Comparison of ENCODE assay signal across 15 cellular contexts in the genomic region with DNA sequence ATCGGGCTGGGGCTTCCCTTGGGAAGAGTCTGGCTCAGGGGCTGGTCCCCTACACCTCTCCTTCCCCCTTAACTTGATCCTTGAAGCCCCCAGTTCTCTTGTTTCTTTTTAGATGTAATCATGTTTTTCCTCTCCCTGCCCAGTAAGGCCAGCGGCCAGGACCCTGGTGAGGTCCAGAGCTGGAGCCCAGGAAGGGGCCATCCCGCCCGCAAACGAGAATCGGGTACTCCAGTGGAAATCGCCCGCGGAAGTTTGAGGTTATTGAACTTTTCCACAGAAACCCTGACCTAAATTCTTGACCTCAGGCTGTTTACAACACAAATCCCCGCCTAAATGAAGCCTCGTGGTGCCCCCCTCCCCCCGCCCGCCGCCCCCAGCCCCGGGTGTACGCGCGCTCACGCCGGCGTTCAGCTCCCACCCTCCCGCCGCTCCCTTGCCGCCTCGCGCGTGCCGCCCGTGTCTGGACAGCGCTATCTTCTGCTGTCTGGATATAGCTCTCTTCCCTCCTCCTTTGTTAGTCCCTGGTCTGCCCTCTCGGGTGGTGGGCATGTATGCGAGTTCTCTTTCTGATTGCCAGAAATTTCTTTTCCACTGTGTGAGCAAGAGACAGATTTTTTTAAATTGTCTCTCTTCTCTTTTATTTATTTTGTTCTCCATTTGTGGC.
DNase-seq lines count a peak whose midpoint lies in the region; ATAC-seq lines count a peak whose summit lies in the region.
"Had no signal": no experiment of that assay in that cellular context is flagged by ENCODE, and none has a peak within 500 bp of the region (broad histone marks: within the 10 kb centered on the region; RNA-seq: fewer than 3 reads in every experiment).

No MANE protein-coding gene starts in this region.

- H3K27me3 Mint-ChIP-seq in stimulated activated naive CD8-positive, alpha-beta T cell treated with anti-CD3 and anti-CD28 coated beads, Interleukin-15, amount 100 ng/mL, for 72 hours, result peaks cover 89% of the 10 kb centered on the region

- intact Hi-C loops in right cardiac atrium (cut with DNase I) (no loop called here), posterior vena cava (cut with DNase I) (no loop called here)

- H3K9me3 ChIP-seq in right cardiac atrium (ENCODE audit: control insufficient read depth, low read length), result no peaks in the 10 kb centered on the region
- H3K9me3 ChIP-seq: SJSA1, upper lobe of left lung had no signal

- H3K4me1 Mint-ChIP-seq in stimulated activated naive CD8-positive, alpha-beta T cell treated with anti-CD3 and anti-CD28 coated beads, Interleukin-15, amount 100 ng/mL, for 72 hours, result peaks cover 41% of the 10 kb centered on the region

- peak overlapping the region; percentile 12 for H3K4me3 ChIP-seq in right cardiac atrium (ENCODE audit: low read length)
- H3K4me3 ChIP-seq: SJSA1, upper lobe of left lung had no signal

- 2% methylated on average over 32 of the region's 32 CpGs for WGBS in right cardiac atrium

- H3K27ac Mint-ChIP-seq in stimulated activated naive CD8-positive, alpha-beta T cell treated with anti-CD3 and anti-CD28 coated beads, Interleukin-15, amount 100 ng/mL, for 72 hours, result peak overlapping the region in 1 of 2 donors; percentile 79
- H3K27ac Mint-ChIP-seq: activated CD4-positive, alpha-beta T cell treated with anti-CD3 and anti-CD28 coated beads, Interleukin-2, amount 10 ng/mL, durations not matched to agents 7 days and 5 days; dendritic cell treated with granulocyte-macrophage colony-stimulating factor and Interleukin-4, amounts not matched to agents 40 ng/mL and 50 ng/mL, for 4 days; naive B cell had no signal

- peak; percentile 24 for DNase-seq in stimulated activated CD4-positive, alpha-beta T cell treated with anti-CD3 and anti-CD28 coated beads, Interleukin-15, amount 100 ng/mL, for 24 hours
- no peak for DNase-seq in stimulated activated CD4-positive, alpha-beta T cell treated with anti-CD3 and anti-CD28 coated beads, Interleukin-4, amount 100 ng/mL, for 4 hours
- DNase-seq in NOMO-1 treated with DMSO at 0.1 percent for 48 hours (lab: John Stamatoyannopoulos, UW; ENCODE audit: unreplicated experiment), result peak; percentile 15
- DNase-seq in right cardiac atrium, result no peak
- DNase-seq in stimulated activated naive CD8-positive, alpha-beta T cell treated with anti-CD3 and anti-CD28 coated beads, Interleukin-15, amount 100 ng/mL, for 72 hours, result no peak
- no peak for DNase-seq in posterior vena cava (ENCODE audit: low spot score)
- no peak for DNase-seq in RPMI8226
- DNase-seq: activated CD4-positive, alpha-beta T cell treated with anti-CD3 and anti-CD28 coated beads, Interleukin-2, amount 10 ng/mL, durations not matched to agents 7 days and 5 days; kidney; naive B cell; NCI-H526 treated with DMSO at 0.1 percent for 48 hours had no signal

- no peaks in the 10 kb centered on the region for H3K4me1 ChIP-seq in right cardiac atrium (ENCODE audit: control insufficient read depth, insufficient read depth, low read length)
- H3K4me1 ChIP-seq: SJSA1 had no signal

- no peaks in the 10 kb centered on the region for H3K27me3 ChIP-seq in right cardiac atrium (ENCODE audit: control insufficient read depth, insufficient read depth)

- peak overlapping the region; percentile 59 to 81 for H3K4me3 Mint-ChIP-seq in stimulated activated naive CD8-positive, alpha-beta T cell treated with anti-CD3 and anti-CD28 coated beads, Interleukin-15, amount 100 ng/mL, for 72 hours
- H3K4me3 Mint-ChIP-seq: dendritic cell treated with granulocyte-macrophage colony-stimulating factor and Interleukin-4, amounts not matched to agents 40 ng/mL and 50 ng/mL, for 4 days had no signal

- no peak for ATAC-seq in right cardiac atrium
- no peak for ATAC-seq in stimulated activated naive CD8-positive, alpha-beta T cell treated with anti-CD3 and anti-CD28 coated beads, Interleukin-15, amount 100 ng/mL, for 72 hours
- no peak for ATAC-seq in GM21737 (IDR thresholded peaks at IDR 0.05; ENCODE audit: unreplicated experiment)

- H3K27ac ChIP-seq in right cardiac atrium (ENCODE audit: low read length), result no peak overlapping the region
- H3K27ac ChIP-seq: SJSA1, upper lobe of left lung had no signal

- no peaks in the 10 kb centered on the region for H3K9me3 Mint-ChIP-seq in stimulated activated naive CD8-positive, alpha-beta T cell treated with anti-CD3 and anti-CD28 coated beads, Interleukin-15, amount 100 ng/mL, for 72 hours
- H3K9me3 Mint-ChIP-seq: activated CD4-positive, alpha-beta T cell treated with anti-CD3 and anti-CD28 coated beads, Interleukin-2, amount 10 ng/mL, durations not matched to agents 7 days and 5 days; dendritic cell treated with granulocyte-macrophage colony-stimulating factor and Interleukin-4, amounts not matched to agents 40 ng/mL and 50 ng/mL, for 4 days had no signal

Comparison
In these comparisons a context has a peak if more than half of its experiments do, and no peak if none do; other contexts are left out.
1. DNase-seq: peak in stimulated activated CD4-positive, alpha-beta T cell treated with anti-CD3 and anti-CD28 coated beads, Interleukin-15, amount 100 ng/mL, for 24 hours (single experiment) and NOMO-1 treated with DMSO at 0.1 percent for 48 hours (single experiment); none in stimulated activated CD4-positive, alpha-beta T cell treated with anti-CD3 and anti-CD28 coated beads, Interleukin-4, amount 100 ng/mL, for 4 hours (0 of 2), right cardiac atrium (0 of 3), stimulated activated naive CD8-positive, alpha-beta T cell treated with anti-CD3 and anti-CD28 coated beads, Interleukin-15, amount 100 ng/mL, for 72 hours (0 of 2), posterior vena cava (single experiment) and RPMI8226 (single experiment).